In genomic region chr6:43496370-43497128, GRCh38 we compare ENCODE assay signal across 8 cellular contexts. TPM values are rescaled to one million over a fixed set of nuclear protein-coding genes. Genes with fewer than 3 reads are reported as not detected.
DNase-seq lines count a peak whose midpoint lies in the region; ATAC-seq and TF ChIP-seq lines count a peak whose summit lies in the region.

No MANE protein-coding gene starts in this region.

- no peaks in the 10 kb centered on the region; the same call in none of the 2 replicates for H3K27me3 Mint-ChIP-seq in HFFc6 (ENCODE audit: insufficient read depth)

- H3K36me3 Mint-ChIP-seq in HFFc6 (ENCODE audit: low read depth), result peaks cover 18% of the 10 kb centered on the region; the same call in 1 of the 2 replicates

- no peak overlapping the region for H3K4me3 ChIP-seq in astrocyte of the spinal cord (ENCODE audit: low read depth, low read length)

- H3K27ac Mint-ChIP-seq in HFFc6, result peak overlapping the region; percentile 92

- DNase-seq in AG20443 (ENCODE audit: low spot score) (peak; percentile 84), HFFc6 (peak; percentile 73), astrocyte of the spinal cord (ENCODE audit: low read depth, low spot score) (peak; percentile 34), left colon (no peak), H4 (ENCODE audit: low spot score) (no peak)
- no peak for DNase-seq in activated CD8-positive, alpha-beta memory T cell treated with anti-CD3 and anti-CD28 coated beads, Interleukin-2, amount 50 U/mL, for 4 hours

- intact Hi-C loops in left colon (cut with DNase I, micrococcal nuclease), result loop anchor here in 1 of 2 donors (5.0 kb wide), 1 partner anchor 44 kb away; no protein-coding TSS in a partner anchor

- H3K4me1 Mint-ChIP-seq in HFFc6 (ENCODE audit: low read depth), result peaks cover 60% of the 10 kb centered on the region

- TF ChIP-seq CTCF in HFFc6 (IDR thresholded peaks at IDR 0.05), result peak; percentile 80
- peak; percentile 66 for TF ChIP-seq CTCF in astrocyte of the spinal cord (IDR thresholded peaks at IDR 0.05; ENCODE audit: low read depth, low read length)

- ATAC-seq in left colon (peak; percentile 23), HG02973 (IDR thresholded peaks at IDR 0.05; ENCODE audit: unreplicated experiment) (no peak), HG02884 (IDR thresholded peaks at IDR 0.05; ENCODE audit: unreplicated experiment) (no peak)

- peak overlapping the region; percentile 71 for H3K4me3 Mint-ChIP-seq in HFFc6

- H3K9me3 Mint-ChIP-seq in HFFc6, result no peaks in the 10 kb centered on the region

- in situ Hi-C loops in astrocyte of the spinal cord (cut with HindIII; ENCODE audit: low sequenced_read_pairs), result no loop called here

RNA-seq across cellular contexts. Expression of gene LRRC73, which starts 13.6 kb away (rescaled TPM):
- total RNA-seq in HFFc6 (2021; fragmentation: NEBNext Ultra II Directional; extraction: Animal tissue kit (Norgen Biotek cat#: 25700)), result 1 to 10 TPM in 2 of 6 experiments, under 1 TPM in 4; 0.75 to 1.7 (median 0.90) TPM
- total RNA-seq in left colon, result under 1 TPM; 0.61 to 0.95 TPM
- 1.0 and 1.8 TPM in 2 replicates for total RNA-seq in H4 (2014; rRNA removed; shearing (Covaris generic))

RNA-seq across cellular contexts. Expression of gene TJAP1, which starts 19.2 kb away (rescaled TPM):
- 10 to 100 TPM; 27.0 to 34.3 (median 30.2) TPM for total RNA-seq in HFFc6 (2021; fragmentation: NEBNext Ultra II Directional; extraction: Animal tissue kit (Norgen Biotek cat#: 25700))
- total RNA-seq in left colon, result 10 to 100 TPM; 16.9 to 18.4 TPM
- 9.9 and 11.3 TPM in 2 replicates for total RNA-seq in H4 (2014; rRNA removed; shearing (Covaris generic))

RNA-seq across cellular contexts. Expression of gene YIPF3, which starts 20.2 kb away (rescaled TPM):
- total RNA-seq in HFFc6 (2021; fragmentation: NEBNext Ultra II Directional; extraction: Animal tissue kit (Norgen Biotek cat#: 25700)), result 100 to 1,000 TPM; 147 to 176 (median 158) TPM
- 100 to 1,000 TPM; 113 to 134 TPM for total RNA-seq in left colon
- total RNA-seq in H4 (2014; rRNA removed; shearing (Covaris generic)), result 188 and 210 TPM in 2 replicates

RNA-seq across cellular contexts. Expression of gene POLR1C, which starts 20.3 kb away (rescaled TPM):
- 10 to 100 TPM; 43.5 to 66.9 (median 53.8) TPM for total RNA-seq in HFFc6 (2021; fragmentation: NEBNext Ultra II Directional; extraction: Animal tissue kit (Norgen Biotek cat#: 25700))
- 10 to 100 TPM; 19.6 to 26.9 TPM for total RNA-seq in left colon
- 63.8 and 77.5 TPM in 2 replicates for total RNA-seq in H4 (2014; rRNA removed; shearing (Covaris generic))

RNA-seq across cellular contexts. Expression of gene DLK2, which starts 41.2 kb away (rescaled TPM):
- total RNA-seq in HFFc6 (2021; fragmentation: NEBNext Ultra II Directional; extraction: Animal tissue kit (Norgen Biotek cat#: 25700)), result 1 to 10 TPM; 1.8 to 2.9 (median 2.2) TPM
- total RNA-seq in left colon, result under 1 TPM; 0.27 to 0.28 TPM
- total RNA-seq in H4 (2014; rRNA removed; shearing (Covaris generic)), result 12.6 and 13.7 TPM in 2 replicates

Comparison
In these comparisons a context has a peak if more than half of its experiments do, and no peak if none do; other contexts are left out.
1. DNase-seq: peak in AG20443 (single experiment), HFFc6 (single experiment) and astrocyte of the spinal cord (single experiment); none in left colon (0 of 2), activated CD8-positive, alpha-beta memory T cell treated with anti-CD3 and anti-CD28 coated beads, Interleukin-2, amount 50 U/mL, for 4 hours (single experiment) and H4 (single experiment).